Comparison of ENCODE assay signal across 15 cellular contexts in genomic region chr10:70481831-70482530, GRCh38. TPM values are rescaled to one million over a fixed set of nuclear protein-coding genes. Genes with fewer than 3 reads are reported as not detected.
DNase-seq lines count a peak whose midpoint lies in the region; ATAC-seq and TF ChIP-seq lines count a peak whose summit lies in the region.
"Had no signal": no experiment of that assay in that cellular context is flagged by ENCODE, and none has a peak within 500 bp of the region (broad histone marks: within the 10 kb centered on the region; RNA-seq: fewer than 3 reads in every experiment).

No MANE protein-coding gene starts in this region.

- peak overlapping the region; percentile 91 for H3K9ac ChIP-seq in SU-DHL-6 (ENCODE audit: low read length)

- no peaks in the 10 kb centered on the region for H3K9me3 ChIP-seq in SU-DHL-6 (ENCODE audit: insufficient read depth, low read length)
- no peaks in the 10 kb centered on the region for H3K9me3 ChIP-seq in gastroesophageal sphincter
- H3K9me3 ChIP-seq in muscle layer of duodenum (ENCODE audit: control insufficient read depth in 1 of 2, low read length in 2 of 2), result no peaks in the 10 kb centered on the region
- H3K9me3 ChIP-seq in thyroid gland, result no peaks in the 10 kb centered on the region

- H3K4me1 ChIP-seq in gastroesophageal sphincter, result peaks cover 5 to 80% (median 31%) of the 10 kb centered on the region in 3 donors
- H3K4me1 ChIP-seq in muscle layer of duodenum (ENCODE audit: control insufficient read depth in 1 of 2, insufficient read depth in 2 of 2, low read length in 2 of 2), result peaks cover 6 to 46% of the 10 kb centered on the region in 2 donors
- peaks cover 6 to 36% of the 10 kb centered on the region in 2 donors for H3K4me1 ChIP-seq in thyroid gland

- no peaks in the 10 kb centered on the region for H3K27me3 ChIP-seq in SU-DHL-6 (ENCODE audit: low read length)
- H3K27me3 ChIP-seq in gastroesophageal sphincter, result no peaks in the 10 kb centered on the region
- H3K27me3 ChIP-seq in muscle layer of duodenum (ENCODE audit: low read depth, low read length), result no peaks in the 10 kb centered on the region
- no peaks in the 10 kb centered on the region for H3K27me3 ChIP-seq in thyroid gland

- H3K36me3 ChIP-seq in SU-DHL-6 (ENCODE audit: low read length), result peaks cover 4% of the 10 kb centered on the region; the same call in 1 of the 2 replicates
- H3K36me3 ChIP-seq in gastroesophageal sphincter, result peaks cover 0 to 6% of the 10 kb centered on the region in 2 donors
- no peaks in the 10 kb centered on the region for H3K36me3 ChIP-seq in muscle layer of duodenum (ENCODE audit: control insufficient read depth in 1 of 2, insufficient read depth in 2 of 2, low read length in 2 of 2)
- H3K36me3 ChIP-seq in thyroid gland, result no peaks in the 10 kb centered on the region

- H3K4me2 ChIP-seq in SU-DHL-6 (ENCODE audit: low read depth, low read length, poor library complexity, severe bottlenecking), result peak overlapping the region; percentile 95
- H3K4me2 ChIP-seq: smooth muscle cell had no signal

- H3F3A ChIP-seq in SU-DHL-6 (ENCODE audit: insufficient read depth), result peaks cover 51% of the 10 kb centered on the region

- no peak overlapping the region for H2AFZ ChIP-seq in SU-DHL-6 (ENCODE audit: low read depth, low read length, severe bottlenecking)

- no peaks in the 10 kb centered on the region for H3K27me3 Mint-ChIP-seq in activated T-cell treated with anti-CD3 and anti-CD28 coated beads, Interleukin-2, amount 50 U/mL, for 4 hours (ENCODE audit: low read depth)

- H4K20me1 ChIP-seq in SU-DHL-6 (ENCODE audit: low read depth, low read length), result no peaks in the 10 kb centered on the region

- H3K4me1 Mint-ChIP-seq in activated T-cell treated with anti-CD3 and anti-CD28 coated beads, Interleukin-2, amount 50 U/mL, for 4 hours (ENCODE audit: low read depth), result peaks cover 37% of the 10 kb centered on the region

- peak; percentile 30 to 45 for DNase-seq in thyroid gland
- DNase-seq in CD1c-positive myeloid dendritic cell (ENCODE audit: extremely low spot score), result no peak
- DNase-seq in activated T-cell treated with anti-CD3 and anti-CD28 coated beads, Interleukin-2, amount 50 U/mL, for 4 hours, result no peak
- DNase-seq: NCI-H1105 treated with DMSO at 0.1 percent for 48 hours, NCI-H510A treated with DMSO at 0.1 percent for 48 hours, SHP77 treated with DMSO at 0.1 percent for 48 hours had no signal

- 18% methylated on average over 2 of the region's 7 CpGs; no CpG with 5 or more reads in 1 of the 2 donors for WGBS in gastroesophageal sphincter (ENCODE audit: low coverage in 1 of 2), 2 donors
- 56 to 62% methylated on average over 6 to 7 of the region's 7 CpGs for WGBS in thyroid gland, 2 donors

- no peak overlapping the region for H3K4me3 Mint-ChIP-seq in activated T-cell treated with anti-CD3 and anti-CD28 coated beads, Interleukin-2, amount 50 U/mL, for 4 hours
- H3K4me3 Mint-ChIP-seq: activated naive CD8-positive, alpha-beta T cell had no signal

- no peaks in the 10 kb centered on the region for H3K36me3 Mint-ChIP-seq in activated T-cell treated with anti-CD3 and anti-CD28 coated beads, Interleukin-2, amount 50 U/mL, for 4 hours (ENCODE audit: insufficient read depth)
- H3K36me3 Mint-ChIP-seq: activated naive CD8-positive, alpha-beta T cell had no signal

- TF ChIP-seq POLR2A in gastroesophageal sphincter (IDR thresholded peaks at IDR 0.05) (no peak), thyroid gland (IDR thresholded peaks at IDR 0.05) (no peak)

- ATAC-seq in gastroesophageal sphincter, result peak; percentile 58
- ATAC-seq in activated T-cell treated with anti-CD3 and anti-CD28 coated beads, Interleukin-2, amount 50 U/mL, for 4 hours, result no peak
- no peak for ATAC-seq in GM21360 (IDR thresholded peaks at IDR 0.05; ENCODE audit: unreplicated experiment)
- no peak for ATAC-seq in HG03469 (IDR thresholded peaks at IDR 0.05; ENCODE audit: unreplicated experiment)

- H3K4me3 ChIP-seq in SU-DHL-6 (ENCODE audit: insufficient read depth, low read length, poor library complexity, severe bottlenecking) (peak overlapping the region; percentile 80), gastroesophageal sphincter (no peak overlapping the region), muscle layer of duodenum (ENCODE audit: low read depth in 1 of 2, low read length in 2 of 2) (no peak overlapping the region), thyroid gland (replicated peaks in 1 of 3) (no peak overlapping the region)
- H3K4me3 ChIP-seq: smooth muscle cell had no signal

- H3K27ac ChIP-seq in SU-DHL-6 (ENCODE audit: low read depth, low read length) (peak overlapping the region; percentile 96), gastroesophageal sphincter (peak overlapping the region in 3 of 4 donors; percentile 69 to 83 (median 71)), muscle layer of duodenum (ENCODE audit: low read length) (peak overlapping the region; percentile 16), thyroid gland (peak overlapping the region in 1 of 3 donors; percentile 33)
- H3K27ac ChIP-seq: C4-2B had no signal

- intact Hi-C loops in thyroid gland (cut with DNase I), result no loop called here

- TF ChIP-seq EP300 in gastroesophageal sphincter (IDR thresholded peaks at IDR 0.05), result no peak

- no peak for TF ChIP-seq CTCF in SU-DHL-6 (IDR thresholded peaks at IDR 0.05; ENCODE audit: insufficient read depth, low read length, poor library complexity, severe bottlenecking)
- no peak for TF ChIP-seq CTCF in gastroesophageal sphincter (IDR thresholded peaks at IDR 0.05)
- TF ChIP-seq CTCF in thyroid gland (IDR thresholded peaks at IDR 0.05), result no peak

- peaks cover 60% of the 10 kb centered on the region for H3K79me2 ChIP-seq in SU-DHL-6 (ENCODE audit: insufficient read depth, low read length)

- H3K9me3 Mint-ChIP-seq in activated T-cell treated with anti-CD3 and anti-CD28 coated beads, Interleukin-2, amount 50 U/mL, for 4 hours, result no peaks in the 10 kb centered on the region

- no peaks in the 10 kb centered on the region for H3K9me2 ChIP-seq in SU-DHL-6 (replicated peaks; ENCODE audit: insufficient read depth, low read length)

RNA-seq across cellular contexts. Expression of gene PALD1, which starts 3.4 kb away (rescaled TPM):
- total RNA-seq in gastroesophageal sphincter (10 to 100 TPM; 12.5 to 19.8 (median 14.7) TPM), thyroid gland (10 to 100 TPM; 10.7 to 28.2 (median 14.0) TPM)
- 1 to 10 TPM in 2 of 3 donors, under 1 TPM in 1; 0.90 to 2.6 (median 1.3) TPM for total RNA-seq in activated T-cell treated with anti-CD3 and anti-CD28 coated beads, Interleukin-2, amount 50 U/mL, for 4 hours

RNA-seq across cellular contexts. Expression of gene NODAL, which starts 40.5 kb away (rescaled TPM):
- under 1 TPM in 1 of 4 donors, not detected in 3; 0.40 TPM for total RNA-seq in gastroesophageal sphincter
- total RNA-seq in thyroid gland, result not detected
- not detected for total RNA-seq in activated T-cell treated with anti-CD3 and anti-CD28 coated beads, Interleukin-2, amount 50 U/mL, for 4 hours
- total RNA-seq: mononuclear cell, smooth muscle cell had no signal

Comparison
In these comparisons a context has a peak if more than half of its experiments do, and no peak if none do; other contexts are left out.
1. DNase-seq: peak in thyroid gland (2 of 2); none in CD1c-positive myeloid dendritic cell (single experiment) and activated T-cell treated with anti-CD3 and anti-CD28 coated beads, Interleukin-2, amount 50 U/mL, for 4 hours (single experiment).